28 cellular contexts compared by ENCODE assay signal in the genomic region with DNA sequence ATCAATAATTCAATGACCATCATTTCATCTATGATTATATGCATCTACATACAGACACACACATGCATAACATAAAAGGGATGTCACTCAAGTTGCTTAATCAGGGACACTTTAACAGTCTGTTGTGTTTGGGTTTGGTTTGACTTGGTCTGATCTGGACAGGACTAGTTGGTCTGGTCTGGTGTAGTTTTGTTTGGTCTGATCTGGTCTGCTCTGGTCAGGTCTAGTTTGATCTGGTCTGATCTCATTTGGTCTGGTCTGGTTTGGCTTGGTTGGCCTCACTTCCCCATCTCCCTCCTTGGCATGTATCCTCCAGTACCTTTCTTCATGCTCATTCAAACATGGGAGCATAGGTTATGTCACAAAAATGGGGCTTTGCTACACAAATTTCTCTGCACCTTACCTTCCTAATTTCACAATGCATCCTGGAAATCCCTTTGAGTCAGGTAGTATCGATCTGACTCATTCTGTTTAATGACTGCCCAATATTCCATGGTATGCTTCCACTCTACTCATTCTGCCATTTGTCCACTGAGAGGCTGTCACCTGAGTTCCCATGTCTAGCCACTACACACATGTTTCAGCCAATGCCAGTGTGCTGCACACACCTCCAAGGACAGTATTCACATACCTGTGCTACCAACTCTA.
DNase-seq lines count a peak whose midpoint lies in the region; ATAC-seq and TF ChIP-seq lines count a peak whose summit lies in the region.
"Had no signal": no experiment of that assay in that cellular context is flagged by ENCODE, and none has a peak within 500 bp of the region (broad histone marks: within the 10 kb centered on the region; RNA-seq: fewer than 3 reads in every experiment).

No MANE protein-coding gene starts in this region.

- intact Hi-C loops in Panc1 (cut with micrococcal nuclease; ENCODE audit: unreplicated experiment) (no loop called here), upper lobe of right lung (cut with DNase I) (no loop called here), heart right ventricle (cut with DNase I) (no loop called here)

- ATAC-seq in Panc1 (0 out of 2 replicates have a peak, but pooled peaks have one; percentile 28), upper lobe of right lung (peak; percentile 15), GM18870 (IDR thresholded peaks at IDR 0.05; ENCODE audit: unreplicated experiment) (no peak), heart right ventricle (no peak)
- ATAC-seq: activated CD8-positive, alpha-beta memory T cell treated with anti-CD3 and anti-CD28 coated beads, Interleukin-2, amount 10 ng/mL, durations not matched to agents 7 days and 5 days; naive thymus-derived CD8-positive, alpha-beta T cell; stimulated activated naive CD8-positive, alpha-beta T cell treated with anti-CD3 and anti-CD28 coated beads, Interleukin-15, Interleukin-2, amounts not matched to agents 100 U/mL and 50 U/mL, for 24 hours had no signal

- peak; percentile 1 for DNase-seq in NOMO-1 treated with DMSO at 0.1 percent for 48 hours (lab: John Stamatoyannopoulos, UW; ENCODE audit: unreplicated experiment)
- no peak for DNase-seq in NOMO-1 treated with dmso at 0.1 percent for 144 hours (lab: John Stamatoyannopoulos, UW; ENCODE audit: unreplicated experiment)
- DNase-seq in Panc1 (ENCODE audit: low read depth, low spot score) = no peak
- DNase-seq in epithelial cell of prostate (ENCODE audit: low read depth, low spot score) = peak; percentile 18
- DNase-seq in upper lobe of right lung = no peak
- DNase-seq in heart right ventricle = no peak
- no peak for DNase-seq in NCI-H2196 (lab: John Stamatoyannopoulos, UW; ENCODE audit: unreplicated experiment)
- DNase-seq: 8988T; activated CD4-positive, alpha-beta T cell treated with anti-CD3 and anti-CD28 coated beads, Interleukin-2, amount 10 ng/mL, durations not matched to agents 24 days and 14 days; activated CD8-positive, alpha-beta memory T cell treated with anti-CD3 and anti-CD28 coated beads, Interleukin-2, amount 10 ng/mL, durations not matched to agents 7 days and 5 days; activated T-cell treated with anti-CD3 and anti-CD28 coated beads, Interleukin-2, amount 50 U/mL, for 48 hours; CD4-positive, alpha-beta T cell; cerebellar nuclear complex; dorsolateral prefrontal cortex; GOT3; islet precursor cell; KBM-7; midbrain; naive thymus-derived CD8-positive, alpha-beta T cell; NCI-H1048; NCI-H1694; NCI-H2171; NCI-H510A treated with DMSO at 0.1 percent for 48 hours; occipital lobe; stimulated activated naive CD8-positive, alpha-beta T cell treated with anti-CD3 and anti-CD28 coated beads, Interleukin-15, Interleukin-2, amounts not matched to agents 100 U/mL and 50 U/mL, for 24 hours; testis had no signal

- CTCF ChIA-PET in Panc1 (lab: Charles Lee) = no interaction called here

- H3K9me3 ChIP-seq in Panc1 (ENCODE audit: control insufficient read depth, insufficient read depth, low read depth, low read length) (no peaks in the 10 kb centered on the region), upper lobe of right lung (no peaks in the 10 kb centered on the region), heart right ventricle (no peaks in the 10 kb centered on the region)
- H3K9me3 ChIP-seq: testis had no signal

- H3K27ac ChIP-seq in Panc1 (ENCODE audit: low read length) (no peak overlapping the region), epithelial cell of prostate (no peak overlapping the region), upper lobe of right lung (no peak overlapping the region), heart right ventricle (no peak overlapping the region)
- H3K27ac ChIP-seq: dorsolateral prefrontal cortex, testis, VCaP had no signal

- no TSS peak for BruUV-seq in Panc1 (replicated peaks; lab: Mats Ljungman, UMichigan)

- H3K36me3 ChIP-seq in Panc1 (ENCODE audit: control insufficient read depth, insufficient read depth, low read length) = no peaks in the 10 kb centered on the region
- no peaks in the 10 kb centered on the region for H3K36me3 ChIP-seq in upper lobe of right lung
- H3K36me3 ChIP-seq in heart right ventricle = no peaks in the 10 kb centered on the region

- no peak for TF ChIP-seq CTCF in Panc1 (IDR thresholded peaks at IDR 0.05)
- TF ChIP-seq CTCF in upper lobe of right lung (IDR thresholded peaks at IDR 0.05) = no peak
- no peak for TF ChIP-seq CTCF in heart right ventricle (IDR thresholded peaks at IDR 0.05)

- in situ Hi-C loops in Panc1 (cut with HindIII; ENCODE audit: low pct_unique_long_range_greater_than_20kb, low sequenced_read_pairs) = no loop called here

- WGBS in heart right ventricle, 2 donors = 100% methylated on average over 1 of the region's 1 CpG

- POLR2A ChIA-PET in Panc1 (lab: Charles Lee) = no interaction called here

- H3K4me1 ChIP-seq in Panc1 (ENCODE audit: control insufficient read depth, insufficient read depth, low read length) (no peaks in the 10 kb centered on the region), upper lobe of right lung (no peaks in the 10 kb centered on the region), heart right ventricle (peaks cover 0 to 6% (median 0%) of the 10 kb centered on the region in 9 donors)
- H3K4me1 ChIP-seq: testis had no signal

- H3K4me3 ChIP-seq in Panc1 (ENCODE audit: low read depth in 2 of 2, low read length in 2 of 2) (no peak overlapping the region), upper lobe of right lung (no peak overlapping the region), heart right ventricle (no peak overlapping the region)
- H3K4me3 ChIP-seq: dorsolateral prefrontal cortex, testis had no signal

- no peaks in the 10 kb centered on the region for H3K27me3 ChIP-seq in Panc1 (ENCODE audit: control insufficient read depth, insufficient read depth, low read length)
- no peaks in the 10 kb centered on the region for H3K27me3 ChIP-seq in upper lobe of right lung
- no peaks in the 10 kb centered on the region for H3K27me3 ChIP-seq in heart right ventricle
- H3K27me3 ChIP-seq: dorsolateral prefrontal cortex, testis had no signal

Comparison
In these comparisons a context has a peak if more than half of its experiments do, and no peak if none do; other contexts are left out.
1. DNase-seq: peak in NOMO-1 treated with DMSO at 0.1 percent for 48 hours (single experiment) and epithelial cell of prostate (single experiment); none in NOMO-1 treated with dmso at 0.1 percent for 144 hours (single experiment), Panc1 (single experiment), upper lobe of right lung (single experiment), heart right ventricle (0 of 2) and NCI-H2196 (single experiment).
2. ATAC-seq: peak in Panc1 (single experiment) and upper lobe of right lung (single experiment); none in GM18870 (single experiment) and heart right ventricle (0 of 8).